Comparison of ENCODE assay signal across 1 cellular context in the genomic region with DNA sequence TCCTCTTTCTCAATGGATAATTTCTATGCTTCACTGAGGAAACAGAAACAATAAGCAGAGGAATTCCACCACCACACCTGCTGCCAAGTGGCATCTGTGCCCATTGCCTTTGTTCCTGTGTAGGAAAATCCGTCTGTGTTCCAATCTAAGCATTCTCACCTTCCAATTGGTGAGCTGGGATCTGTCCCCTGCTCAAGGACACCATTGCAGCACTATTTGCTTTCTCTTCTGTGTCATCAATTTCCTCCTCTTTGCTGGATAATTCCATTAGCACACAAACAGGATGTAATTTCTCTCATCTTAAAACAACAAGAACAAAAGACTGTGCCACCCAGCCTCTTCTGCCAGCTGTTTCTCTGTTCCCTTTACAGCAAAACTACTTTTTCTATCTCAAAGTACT.
A peak's percentile ranks its signal among the peaks of the same experiment; 100 is the strongest.
TF ChIP-seq lines count a peak whose summit lies in the region.

No MANE protein-coding gene starts in this region.

TF ChIP-seq in HepG2, 621 proteins besides CTCF, POLR2A, EP300 and RAD21 (continued from another document and continues in another):
- TF ChIP-seq, protein P1, sequence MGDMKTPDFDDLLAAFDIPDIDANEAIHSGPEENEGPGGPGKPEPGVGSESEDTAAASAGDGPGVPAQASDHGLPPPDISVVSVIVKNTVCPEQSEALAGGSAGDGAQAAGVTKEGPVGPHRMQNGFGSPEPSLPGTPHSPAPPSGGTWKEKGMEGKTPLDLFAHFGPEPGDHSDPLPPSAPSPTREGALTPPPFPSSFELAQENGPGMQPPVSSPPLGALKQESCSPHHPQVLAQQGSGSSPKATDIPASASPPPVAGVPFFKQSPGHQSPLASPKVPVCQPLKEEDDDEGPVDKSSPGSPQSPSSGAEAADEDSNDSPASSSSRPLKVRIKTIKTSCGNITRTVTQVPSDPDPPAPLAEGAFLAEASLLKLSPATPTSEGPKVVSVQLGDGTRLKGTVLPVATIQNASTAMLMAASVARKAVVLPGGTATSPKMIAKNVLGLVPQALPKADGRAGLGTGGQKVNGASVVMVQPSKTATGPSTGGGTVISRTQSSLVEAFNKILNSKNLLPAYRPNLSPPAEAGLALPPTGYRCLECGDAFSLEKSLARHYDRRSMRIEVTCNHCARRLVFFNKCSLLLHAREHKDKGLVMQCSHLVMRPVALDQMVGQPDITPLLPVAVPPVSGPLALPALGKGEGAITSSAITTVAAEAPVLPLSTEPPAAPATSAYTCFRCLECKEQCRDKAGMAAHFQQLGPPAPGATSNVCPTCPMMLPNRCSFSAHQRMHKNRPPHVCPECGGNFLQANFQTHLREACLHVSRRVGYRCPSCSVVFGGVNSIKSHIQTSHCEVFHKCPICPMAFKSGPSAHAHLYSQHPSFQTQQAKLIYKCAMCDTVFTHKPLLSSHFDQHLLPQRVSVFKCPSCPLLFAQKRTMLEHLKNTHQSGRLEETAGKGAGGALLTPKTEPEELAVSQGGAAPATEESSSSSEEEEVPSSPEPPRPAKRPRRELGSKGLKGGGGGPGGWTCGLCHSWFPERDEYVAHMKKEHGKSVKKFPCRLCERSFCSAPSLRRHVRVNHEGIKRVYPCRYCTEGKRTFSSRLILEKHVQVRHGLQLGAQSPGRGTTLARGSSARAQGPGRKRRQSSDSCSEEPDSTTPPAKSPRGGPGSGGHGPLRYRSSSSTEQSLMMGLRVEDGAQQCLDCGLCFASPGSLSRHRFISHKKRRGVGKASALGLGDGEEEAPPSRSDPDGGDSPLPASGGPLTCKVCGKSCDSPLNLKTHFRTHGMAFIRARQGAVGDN (CRISPR knock-in tag; IDR thresholded peaks at IDR 0.05): no peak
- TF ChIP-seq MLXIP (CRISPR knock-in tag; IDR thresholded peaks at IDR 0.05; ENCODE audit: borderline replicate concordance) (no peak), ZNF207 (IDR thresholded peaks at IDR 0.05; ENCODE audit: borderline replicate concordance) (no peak), ZBTB7B (CRISPR knock-in tag; IDR thresholded peaks at IDR 0.05) (0 out of 2 replicates have a peak, but pooled peaks have one; percentile 30), NONO (IDR thresholded peaks at IDR 0.05) (no peak), NONO (CRISPR knock-in tag; conservative IDR thresholded peaks at IDR 0.05) (peak; percentile 49; the same call in 1 of the 2 replicates), PAWR (CRISPR knock-in tag; IDR thresholded peaks at IDR 0.05; ENCODE audit: borderline replicate concordance) (no peak), ELK4 (CRISPR knock-in tag; IDR thresholded peaks at IDR 0.05; ENCODE audit: borderline replicate concordance) (no peak), REPIN1 (CRISPR knock-in tag; IDR thresholded peaks at IDR 0.05; ENCODE audit: borderline replicate concordance, low read depth) (peak; percentile 51; the same call in 1 of the 2 replicates), ZNF180 (CRISPR knock-in tag; IDR thresholded peaks at IDR 0.05; ENCODE audit: borderline replicate concordance, low read depth) (no peak), ZNF678 (CRISPR knock-in tag; IDR thresholded peaks at IDR 0.05) (no peak), ZNF235 (CRISPR knock-in tag; IDR thresholded peaks at IDR 0.05; ENCODE audit: borderline replicate concordance) (no peak), AHR (CRISPR knock-in tag; IDR thresholded peaks at IDR 0.05) (no peak), ZNF3 (CRISPR knock-in tag; IDR thresholded peaks at IDR 0.05) (no peak), ZBTB1 (CRISPR knock-in tag; IDR thresholded peaks at IDR 0.05; ENCODE audit: borderline replicate concordance) (no peak), WIZ (CRISPR knock-in tag; IDR thresholded peaks at IDR 0.05) (no peak), GATAD2A (CRISPR knock-in tag; IDR thresholded peaks at IDR 0.05) (peak; percentile 92), FOXA3 (CRISPR knock-in tag; IDR thresholded peaks at IDR 0.05) (peak; percentile 82), ZNF652 (CRISPR knock-in tag; IDR thresholded peaks at IDR 0.05; ENCODE audit: borderline replicate concordance, low read depth) (peak; percentile 14; the same call in 1 of the 2 replicates), TP53 (CRISPR knock-in tag; conservative IDR thresholded peaks at IDR 0.05) (no peak), ZNF24 (IDR thresholded peaks at IDR 0.05) (no peak), TRAFD1 (CRISPR knock-in tag; IDR thresholded peaks at IDR 0.05; ENCODE audit: borderline replicate concordance) (0 out of 2 replicates have a peak, but pooled peaks have one; percentile 28), KLF13 (CRISPR knock-in tag; IDR thresholded peaks at IDR 0.05) (no peak), ZNF572 (CRISPR knock-in tag; IDR thresholded peaks at IDR 0.05) (no peak), ZSCAN29 (CRISPR knock-in tag; conservative IDR thresholded peaks at IDR 0.05) (no peak), FOSL2 (CRISPR knock-in tag; IDR thresholded peaks at IDR 0.05) (peak; percentile 83), SIX1 (CRISPR knock-in tag; IDR thresholded peaks at IDR 0.05; ENCODE audit: borderline replicate concordance) (peak; percentile 62; the same call in 1 of the 2 replicates), HMGA1 (CRISPR knock-in tag; conservative IDR thresholded peaks at IDR 0.05) (no peak), ZKSCAN1 (IDR thresholded peaks at IDR 0.05; ENCODE audit: low read length) (no peak), HNRNPK (IDR thresholded peaks at IDR 0.05; ENCODE audit: low read depth, low read length, poor library complexity, severe bottlenecking) (no peak), TCF7 (IDR thresholded peaks at IDR 0.05; ENCODE audit: low read depth) (peak; percentile 56), ETV6 (CRISPR knock-in tag; conservative IDR thresholded peaks at IDR 0.05) (no peak), MBD4 (IDR thresholded peaks at IDR 0.05; ENCODE audit: borderline replicate concordance, low read length) (no peak), MIXL1 (CRISPR knock-in tag; IDR thresholded peaks at IDR 0.05) (peak; percentile 97), SIN3A (IDR thresholded peaks at IDR 0.05; ENCODE audit: borderline replicate concordance, low read depth, low read length) (no peak), NFYC (CRISPR knock-in tag; IDR thresholded peaks at IDR 0.05) (peak; percentile 39; the same call in 1 of the 2 replicates), TGIF2 (CRISPR knock-in tag; IDR thresholded peaks at IDR 0.05) (no peak)
- TF ChIP-seq, protein P2, sequence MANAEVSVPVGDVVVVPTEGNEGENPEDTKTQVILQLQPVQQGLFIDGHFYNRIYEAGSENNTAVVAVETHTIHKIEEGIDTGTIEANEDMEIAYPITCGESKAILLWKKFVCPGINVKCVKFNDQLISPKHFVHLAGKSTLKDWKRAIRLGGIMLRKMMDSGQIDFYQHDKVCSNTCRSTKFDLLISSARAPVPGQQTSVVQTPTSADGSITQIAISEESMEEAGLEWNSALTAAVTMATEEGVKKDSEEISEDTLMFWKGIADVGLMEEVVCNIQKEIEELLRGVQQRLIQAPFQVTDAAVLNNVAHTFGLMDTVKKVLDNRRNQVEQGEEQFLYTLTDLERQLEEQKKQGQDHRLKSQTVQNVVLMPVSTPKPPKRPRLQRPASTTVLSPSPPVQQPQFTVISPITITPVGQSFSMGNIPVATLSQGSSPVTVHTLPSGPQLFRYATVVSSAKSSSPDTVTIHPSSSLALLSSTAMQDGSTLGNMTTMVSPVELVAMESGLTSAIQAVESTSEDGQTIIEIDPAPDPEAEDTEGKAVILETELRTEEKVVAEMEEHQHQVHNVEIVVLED (CRISPR knock-in tag; IDR thresholded peaks at IDR 0.05; ENCODE audit: borderline replicate concordance): no peak
- TF ChIP-seq, protein P3, sequence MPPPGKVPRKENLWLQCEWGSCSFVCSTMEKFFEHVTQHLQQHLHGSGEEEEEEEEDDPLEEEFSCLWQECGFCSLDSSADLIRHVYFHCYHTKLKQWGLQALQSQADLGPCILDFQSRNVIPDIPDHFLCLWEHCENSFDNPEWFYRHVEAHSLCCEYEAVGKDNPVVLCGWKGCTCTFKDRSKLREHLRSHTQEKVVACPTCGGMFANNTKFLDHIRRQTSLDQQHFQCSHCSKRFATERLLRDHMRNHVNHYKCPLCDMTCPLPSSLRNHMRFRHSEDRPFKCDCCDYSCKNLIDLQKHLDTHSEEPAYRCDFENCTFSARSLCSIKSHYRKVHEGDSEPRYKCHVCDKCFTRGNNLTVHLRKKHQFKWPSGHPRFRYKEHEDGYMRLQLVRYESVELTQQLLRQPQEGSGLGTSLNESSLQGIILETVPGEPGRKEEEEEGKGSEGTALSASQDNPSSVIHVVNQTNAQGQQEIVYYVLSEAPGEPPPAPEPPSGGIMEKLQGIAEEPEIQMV (CRISPR knock-in tag; IDR thresholded peaks at IDR 0.05; ENCODE audit: low read depth): no peak
- TF ChIP-seq, protein P4, sequence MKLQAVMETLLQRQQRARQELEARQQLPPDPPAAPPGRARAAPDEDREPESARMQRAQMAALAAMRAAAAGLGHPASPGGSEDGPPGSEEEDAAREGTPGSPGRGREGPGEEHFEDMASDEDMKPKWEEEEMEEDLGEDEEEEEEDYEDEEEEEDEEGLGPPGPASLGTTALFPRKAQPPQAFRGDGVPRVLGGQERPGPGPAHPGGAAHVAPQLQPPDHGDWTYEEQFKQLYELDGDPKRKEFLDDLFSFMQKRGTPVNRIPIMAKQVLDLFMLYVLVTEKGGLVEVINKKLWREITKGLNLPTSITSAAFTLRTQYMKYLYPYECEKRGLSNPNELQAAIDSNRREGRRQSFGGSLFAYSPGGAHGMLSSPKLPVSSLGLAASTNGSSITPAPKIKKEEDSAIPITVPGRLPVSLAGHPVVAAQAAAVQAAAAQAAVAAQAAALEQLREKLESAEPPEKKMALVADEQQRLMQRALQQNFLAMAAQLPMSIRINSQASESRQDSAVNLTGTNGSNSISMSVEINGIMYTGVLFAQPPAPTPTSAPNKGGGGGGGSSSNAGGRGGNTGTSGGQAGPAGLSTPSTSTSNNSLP (IDR thresholded peaks at IDR 0.05; ENCODE audit: low read depth, low read length): peak; percentile 86
- TF ChIP-seq, protein P5, sequence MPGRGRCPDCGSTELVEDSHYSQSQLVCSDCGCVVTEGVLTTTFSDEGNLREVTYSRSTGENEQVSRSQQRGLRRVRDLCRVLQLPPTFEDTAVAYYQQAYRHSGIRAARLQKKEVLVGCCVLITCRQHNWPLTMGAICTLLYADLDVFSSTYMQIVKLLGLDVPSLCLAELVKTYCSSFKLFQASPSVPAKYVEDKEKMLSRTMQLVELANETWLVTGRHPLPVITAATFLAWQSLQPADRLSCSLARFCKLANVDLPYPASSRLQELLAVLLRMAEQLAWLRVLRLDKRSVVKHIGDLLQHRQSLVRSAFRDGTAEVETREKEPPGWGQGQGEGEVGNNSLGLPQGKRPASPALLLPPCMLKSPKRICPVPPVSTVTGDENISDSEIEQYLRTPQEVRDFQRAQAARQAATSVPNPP (CRISPR knock-in tag; IDR thresholded peaks at IDR 0.05): no peak
- TF ChIP-seq, protein P6, sequence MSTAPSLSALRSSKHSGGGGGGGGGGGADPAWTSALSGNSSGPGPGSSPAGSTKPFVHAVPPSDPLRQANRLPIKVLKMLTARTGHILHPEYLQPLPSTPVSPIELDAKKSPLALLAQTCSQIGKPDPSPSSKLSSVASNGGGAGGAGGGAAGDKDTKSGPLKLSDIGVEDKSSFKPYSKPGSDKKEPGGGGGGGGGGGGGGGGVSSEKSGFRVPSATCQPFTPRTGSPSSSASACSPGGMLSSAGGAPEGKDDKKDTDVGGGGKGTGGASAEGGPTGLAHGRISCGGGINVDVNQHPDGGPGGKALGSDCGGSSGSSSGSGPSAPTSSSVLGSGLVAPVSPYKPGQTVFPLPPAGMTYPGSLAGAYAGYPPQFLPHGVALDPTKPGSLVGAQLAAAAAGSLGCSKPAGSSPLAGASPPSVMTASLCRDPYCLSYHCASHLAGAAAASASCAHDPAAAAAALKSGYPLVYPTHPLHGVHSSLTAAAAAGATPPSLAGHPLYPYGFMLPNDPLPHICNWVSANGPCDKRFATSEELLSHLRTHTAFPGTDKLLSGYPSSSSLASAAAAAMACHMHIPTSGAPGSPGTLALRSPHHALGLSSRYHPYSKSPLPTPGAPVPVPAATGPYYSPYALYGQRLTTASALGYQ (CRISPR knock-in tag; IDR thresholded peaks at IDR 0.05): peak; percentile 70; the same call in 1 of the 2 replicates
